In genomic region chr10:4850400-4850799, GRCh38 we compare ENCODE assay signal across 10 cellular contexts. TPM values are rescaled to one million over a fixed set of nuclear protein-coding genes. Genes with fewer than 3 reads are reported as not detected.
DNase-seq lines count a peak whose midpoint lies in the region; ATAC-seq and TF ChIP-seq lines count a peak whose summit lies in the region.
"Had no signal": no experiment of that assay in that cellular context is flagged by ENCODE, and none has a peak within 500 bp of the region (broad histone marks: within the 10 kb centered on the region; RNA-seq: fewer than 3 reads in every experiment).

No MANE protein-coding gene starts in this region.

- peak overlapping the region; percentile 3 to 60 for H3K27ac ChIP-seq in breast epithelium
- peak overlapping the region; percentile 44 for H3K27ac ChIP-seq in lower lobe of right lung
- peak overlapping the region; percentile 77 for H3K27ac ChIP-seq in subcutaneous abdominal adipose tissue (ENCODE audit: low read depth, low read length)
- H3K27ac ChIP-seq: epithelial cell of prostate had no signal

- no peaks in the 10 kb centered on the region for H3K9me3 ChIP-seq in breast epithelium
- H3K9me3 ChIP-seq in lower lobe of right lung, result no peaks in the 10 kb centered on the region
- H3K9me3 ChIP-seq in subcutaneous abdominal adipose tissue (ENCODE audit: control insufficient read depth in 5 of 5, low read length in 5 of 5), result no peaks in the 10 kb centered on the region
- H3K9me3 ChIP-seq in mucosa of descending colon, result no peaks in the 10 kb centered on the region
- H3K9me3 ChIP-seq: uterus had no signal

- ATAC-seq in lower lobe of right lung, result no peak
- ATAC-seq in GM21423 (IDR thresholded peaks at IDR 0.05; ENCODE audit: unreplicated experiment), result no peak
- no peak for ATAC-seq in mucosa of descending colon

- DNase-seq in NCI-H460 (ENCODE audit: extremely low read depth, low read depth) (peak; percentile 39), breast epithelium (ENCODE audit: low spot score in 2 of 2) (no peak), lower lobe of right lung (no peak), posterior cingulate gyrus (no peak), mucosa of descending colon (no peak)

- no peak for TF ChIP-seq POLR2A in breast epithelium (IDR thresholded peaks at IDR 0.05)

- no peaks in the 10 kb centered on the region for H3K36me3 ChIP-seq in breast epithelium
- no peaks in the 10 kb centered on the region for H3K36me3 ChIP-seq in lower lobe of right lung
- peaks cover 0 to 10% (median 4%) of the 10 kb centered on the region in 5 donors for H3K36me3 ChIP-seq in subcutaneous abdominal adipose tissue (ENCODE audit: control insufficient read depth in 5 of 5, insufficient read depth in 5 of 5, low read length in 5 of 5)
- H3K36me3 ChIP-seq in mucosa of descending colon (ENCODE audit: low read depth), result no peaks in the 10 kb centered on the region
- H3K36me3 ChIP-seq: uterus had no signal

- H3K4me1 ChIP-seq in breast epithelium (peaks cover 0 to 10% of the 10 kb centered on the region in 2 donors), lower lobe of right lung (peaks cover 25% of the 10 kb centered on the region), subcutaneous abdominal adipose tissue (ENCODE audit: control insufficient read depth in 5 of 5, insufficient read depth in 5 of 5, low read length in 5 of 5) (peaks cover 5 to 45% (median 38%) of the 10 kb centered on the region in 5 donors), mucosa of descending colon (ENCODE audit: low read depth) (no peaks in the 10 kb centered on the region)
- H3K4me1 ChIP-seq: uterus had no signal

- no peak overlapping the region for H3K4me3 ChIP-seq in breast epithelium
- H3K4me3 ChIP-seq in lower lobe of right lung, result no peak overlapping the region
- no peak overlapping the region for H3K4me3 ChIP-seq in subcutaneous abdominal adipose tissue (ENCODE audit: low read depth in 1 of 5, low read length in 5 of 5)
- no peak overlapping the region for H3K4me3 ChIP-seq in mucosa of descending colon
- H3K4me3 ChIP-seq: uterus had no signal

- no peaks in the 10 kb centered on the region for H3K27me3 ChIP-seq in breast epithelium
- H3K27me3 ChIP-seq in lower lobe of right lung (ENCODE audit: low read depth), result no peaks in the 10 kb centered on the region
- no peaks in the 10 kb centered on the region for H3K27me3 ChIP-seq in subcutaneous abdominal adipose tissue (ENCODE audit: control insufficient read depth in 5 of 5, insufficient read depth in 4 of 5, low read length in 5 of 5)
- H3K27me3 ChIP-seq: uterus had no signal

- TF ChIP-seq CTCF in breast epithelium (IDR thresholded peaks at IDR 0.05) (no peak), lower lobe of right lung (IDR thresholded peaks at IDR 0.05) (no peak), mucosa of descending colon (IDR thresholded peaks at IDR 0.05) (no peak)

- H3K9ac ChIP-seq in subcutaneous abdominal adipose tissue (ENCODE audit: low read length in 5 of 5), result peak overlapping the region in 1 of 5 donors; percentile 22

- intact Hi-C loops in breast epithelium (cut with DNase I; ENCODE audit: low total_unique reads), result no loop called here
- intact Hi-C loops in lower lobe of right lung (cut with DNase I), result loop anchor here (10.0 kb wide), 2 partner anchors 244 to 574 kb away; partner anchors contain the start of gene AKR1C3
- intact Hi-C loops in posterior cingulate gyrus (cut with DNase I), result loop anchor here (5.0 to 10.0 kb wide), 2 partner anchors 532 to 774 kb away; no protein-coding TSS in a partner anchor
- intact Hi-C loops in mucosa of descending colon (cut with DNase I, micrococcal nuclease), result loop anchor here (10.0 kb wide), 3 partner anchors 244 to 534 kb away; partner anchors contain the start of gene AKR1C3 (in 1 of the 2)

RNA-seq across cellular contexts. Expression of gene AKR1E2, which starts 24.4 kb away (rescaled TPM):
- 0.32 TPM in 1 of 2 replicates, not detected in the other for total RNA-seq in NCI-H460 (2014; rRNA removed; shearing (Covaris generic))
- polyA plus RNA-seq in NCI-H460 (2014; cell fraction: nucleus; rRNA removed), result 1.6 TPM in 1 of 2 replicates, not detected in the other
- total RNA-seq in breast epithelium (10 to 100 TPM; 12.1 to 21.1 (median 15.5) TPM), lower lobe of right lung (11.3 TPM), mucosa of descending colon (10 to 100 TPM in 1 of 3 donors, 1 to 10 TPM in 2; 6.7 to 20.4 (median 8.0) TPM)
- total RNA-seq: Daoy had no signal
